In the genomic region with DNA sequence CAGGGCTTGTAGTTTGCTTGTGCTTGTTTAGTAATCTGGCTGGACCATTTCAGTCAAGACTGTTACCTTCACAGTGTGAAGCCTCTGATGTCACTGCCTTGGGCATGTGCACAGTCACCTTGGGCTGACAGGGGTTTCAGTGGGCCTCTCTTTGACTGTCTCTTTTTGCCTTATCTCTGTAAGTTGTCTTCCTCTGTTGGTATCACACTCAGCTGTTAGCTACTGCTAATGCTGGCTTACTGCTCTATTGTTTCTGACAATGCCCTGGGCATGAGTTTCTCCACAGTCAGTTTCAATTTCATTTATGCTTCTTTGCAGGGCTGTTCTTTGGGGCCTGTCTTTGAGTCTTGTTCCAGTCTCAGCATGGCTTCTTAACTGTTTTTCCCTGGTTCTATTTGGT, we compare ENCODE assay signal across 17 cellular contexts.
"Had no signal": no experiment of that assay in that cellular context is flagged by ENCODE, and none has a peak within 500 bp of the region (broad histone marks: within the 10 kb centered on the region; RNA-seq: fewer than 3 reads in every experiment).

No MANE protein-coding gene starts in this region.

- H3K36me3 ChIP-seq: breast epithelium, neutrophil, right atrium auricular region, thyroid gland, uterus had no signal

- H3K27ac ChIP-seq: breast epithelium, neutrophil, right atrium auricular region, skin epidermis, thyroid gland, uterus, VCaP had no signal

- H3K27ac Mint-ChIP-seq: activated CD4-positive, alpha-beta T cell treated with anti-CD3 and anti-CD28 coated beads, Interleukin-2, amount 10 ng/mL, durations not matched to agents 24 days and 14 days; activated naive CD4-positive, alpha-beta T cell treated with anti-CD3 and anti-CD28 coated beads, Interleukin-2, amount 50 U/mL, for 24 hours; activated T-helper 1 cell treated with anti-CD3 and anti-CD28 coated beads, Interleukin-12 subunit alpha, Interleukin-12 subunit beta, Interleukin-2, Interleukin-4 antibody, amounts not matched to agents 30 ng/mL and 10 ng/mL and 1 ng/mL, durations not matched to agents 14 hours and 24 hours and 36 hours; naive thymus-derived CD8-positive, alpha-beta T cell had no signal

- ATAC-seq: mucosa of descending colon; naive thymus-derived CD8-positive, alpha-beta T cell had no signal

- H3K9me3 ChIP-seq: breast epithelium, mucosa of descending colon, thyroid gland, uterus had no signal

- H3K4me1 Mint-ChIP-seq: activated CD4-positive, alpha-beta T cell treated with anti-CD3 and anti-CD28 coated beads, Interleukin-2, amount 10 ng/mL, durations not matched to agents 24 days and 14 days; activated naive CD4-positive, alpha-beta T cell treated with anti-CD3 and anti-CD28 coated beads, Interleukin-2, amount 50 U/mL, for 24 hours had no signal

- DNase-seq: activated CD4-positive, alpha-beta T cell treated with anti-CD3 and anti-CD28 coated beads, Interleukin-2, amount 10 ng/mL, durations not matched to agents 24 days and 14 days; foreskin melanocyte; mammary epithelial cell; mucosa of descending colon; naive thymus-derived CD8-positive, alpha-beta T cell; stimulated activated CD4-positive, alpha-beta T cell treated with anti-CD3 and anti-CD28 coated beads, Interleukin-4, amount 100 ng/mL, for 4 hours; SW 1271; T-helper 9 cell; thyroid gland; uterus had no signal

- H3K4me3 Mint-ChIP-seq: activated CD4-positive, alpha-beta T cell treated with anti-CD3 and anti-CD28 coated beads, Interleukin-2, amount 10 ng/mL, durations not matched to agents 24 days and 14 days; activated naive CD4-positive, alpha-beta T cell treated with anti-CD3 and anti-CD28 coated beads, Interleukin-2, amount 50 U/mL, for 24 hours; activated T-helper 1 cell treated with anti-CD3 and anti-CD28 coated beads, Interleukin-12 subunit alpha, Interleukin-12 subunit beta, Interleukin-2, Interleukin-4 antibody, amounts not matched to agents 30 ng/mL and 10 ng/mL and 1 ng/mL, durations not matched to agents 14 hours and 24 hours and 36 hours; naive thymus-derived CD8-positive, alpha-beta T cell had no signal

- H3K4me3 ChIP-seq: breast epithelium, mucosa of descending colon, right atrium auricular region, skin epidermis, thyroid gland, uterus had no signal

- H3K4me1 ChIP-seq: breast epithelium, right atrium auricular region, thyroid gland, uterus had no signal

- H3K27me3 ChIP-seq: breast epithelium, neutrophil, right atrium auricular region, thyroid gland, uterus had no signal

- H3K36me3 Mint-ChIP-seq: activated naive CD4-positive, alpha-beta T cell treated with anti-CD3 and anti-CD28 coated beads, Interleukin-2, amount 50 U/mL, for 24 hours had no signal
